9 cellular contexts compared by ENCODE assay signal in genomic region chr11:64854157-64854533, GRCh38. TPM values are rescaled to one million over a fixed set of nuclear protein-coding genes. Genes with fewer than 3 reads are reported as not detected.
DNase-seq lines count a peak whose midpoint lies in the region; ATAC-seq, FAIRE-seq and TF ChIP-seq lines count a peak whose summit lies in the region.
"Had no signal": no experiment of that assay in that cellular context is flagged by ENCODE, and none has a peak within 500 bp of the region (broad histone marks: within the 10 kb centered on the region; RNA-seq: fewer than 3 reads in every experiment).

No MANE protein-coding gene starts in this region.

- H3K79me2 ChIP-seq in Karpas-422 (ENCODE audit: low read length) (no peaks in the 10 kb centered on the region), GM12878 (ENCODE audit: control insufficient read depth, insufficient read depth, low read length) (peaks cover 40% of the 10 kb centered on the region)

- H3K4me3 ChIP-seq in Karpas-422 (ENCODE audit: low read length) (no peak overlapping the region), GM12878 (no peak overlapping the region), sigmoid colon (no peak overlapping the region)

- no peak for FAIRE-seq in GM12878 (lab: Jason Lieb, UNC)
- FAIRE-seq: endometrium had no signal

- H2AFZ ChIP-seq in Karpas-422 (ENCODE audit: low read length) (no peak overlapping the region), GM12878 (ENCODE audit: control insufficient read depth, low read depth, low read length) (no peak overlapping the region)

- TF ChIP-seq CTCF in GM12878 (IDR thresholded peaks at IDR 0.05 in 2 of 3, conservative IDR thresholded peaks at IDR 0.05 in 1 of 3; ENCODE audit: control insufficient read depth in 2 of 3, extremely low read depth in 1 of 3, insufficient read depth in 1 of 3, low read depth in 3 of 3, low read length in 3 of 3) (no peak), sigmoid colon (IDR thresholded peaks at IDR 0.05) (no peak)

- no peak for TF ChIP-seq RAD21 in GM12878 (IDR thresholded peaks at IDR 0.05; ENCODE audit: insufficient read depth, low read depth, low read length)

- H3K9me3 ChIP-seq in Karpas-422 (ENCODE audit: low read length) (no peaks in the 10 kb centered on the region), GM12878 (replicated peaks; ENCODE audit: control insufficient read depth, insufficient read depth, low read length) (no peaks in the 10 kb centered on the region), sigmoid colon (no peaks in the 10 kb centered on the region)

- 94% methylated on average over 18 of the region's 25 CpGs for WGBS in GM12878 (ENCODE audit: insufficient coverage, insufficient replicate concordance, low lambda C conversion rate, missing lambda C conversion rate)
- 94 to 95% methylated on average over 25 of the region's 25 CpGs for WGBS in sigmoid colon, 2 donors

- peak overlapping the region; percentile 95; the same call in 1 of the 2 replicates for H3K27ac ChIP-seq in Karpas-422 (ENCODE audit: low read length)
- peak overlapping the region; percentile 97; the same call in 1 of the 2 replicates for H3K27ac ChIP-seq in GM12878 (ENCODE audit: control insufficient read depth, insufficient read depth)
- peak overlapping the region; percentile 79 to 97 (median 97) for H3K27ac ChIP-seq in sigmoid colon
- H3K27ac ChIP-seq: HL-60 had no signal

- H3K4me1 ChIP-seq in Karpas-422 (ENCODE audit: low read length) = peaks cover 60% of the 10 kb centered on the region
- peaks cover 96% of the 10 kb centered on the region for H3K4me1 ChIP-seq in GM12878 (ENCODE audit: control insufficient read depth, insufficient read depth, low read length)
- H3K4me1 ChIP-seq in sigmoid colon = peaks cover 0 to 89% (median 72%) of the 10 kb centered on the region in 4 donors

- no peaks in the 10 kb centered on the region for H3K9me2 ChIP-seq in Karpas-422 (replicated peaks; ENCODE audit: insufficient read depth, low read length)

- H3K27me3 ChIP-seq in Karpas-422 (ENCODE audit: low read length) (no peaks in the 10 kb centered on the region), GM12878 (replicated peaks in 1 of 2; ENCODE audit: control insufficient read depth in 2 of 2, insufficient read depth in 2 of 2, low read length in 1 of 2) (no peaks in the 10 kb centered on the region), sigmoid colon (no peaks in the 10 kb centered on the region)

- H3K9ac ChIP-seq in Karpas-422 (ENCODE audit: low read length) (no peak overlapping the region), GM12878 (ENCODE audit: control insufficient read depth, insufficient read depth, low read length) (no peak overlapping the region)

- in situ Hi-C loops in GM12878 (cut with MboI) = no loop called here

- SMC1A ChIA-PET in GM12878 (lab: Charles Lee; ENCODE audit: uncharacterized antibody, unreplicated experiment) = interaction anchor here (9.6 to 12.7 kb wide), 2 partner anchors 9 to 23 kb away, joined by 227 to 306 read pairs; partner anchors contain the start of gene EHD1

- no TSS peak for BruUV-seq in GM12878 (replicated peaks; lab: Mats Ljungman, UMichigan)

- intact Hi-C loops in GM12878 (cut with micrococcal nuclease; ENCODE audit: unreplicated experiment) (no loop called here), sigmoid colon (cut with DNase I) (no loop called here)

- POLR2A ChIA-PET in GM12878 (lab: Charles Lee) = interaction anchor here (1.3 to 24.3 kb wide), 3 partner anchors 10 to 409 kb away, joined by 3 to 620 read pairs (median 232); partner anchors contain the start of gene EHD1

- no peak for ATAC-seq in GM12878

- RAD21 ChIA-PET in GM12878 (lab: Charles Lee; ENCODE audit: unreplicated experiment) = interaction anchor here (1.1 to 12.9 kb wide), 3 partner anchors 10 to 41 kb away, joined by 3 to 316 read pairs (median 217); partner anchors contain the start of gene EHD1

- H4K20me1 ChIP-seq in Karpas-422 (ENCODE audit: insufficient read depth, low read depth, low read length) = no peaks in the 10 kb centered on the region
- no peaks in the 10 kb centered on the region for H4K20me1 ChIP-seq in GM12878 (ENCODE audit: control insufficient read depth, insufficient read depth)

- CTCF ChIA-PET in GM12878 (lab: Yijun Ruan, JAX) = interaction anchor here (14.5 to 28.8 kb wide), 2 partner anchors 9 to 32 kb away, joined by 374 to 1208 read pairs; partner anchors contain the start of gene EHD1

- TF ChIP-seq POLR2A in GM12878 (IDR thresholded peaks at IDR 0.05; ENCODE audit: low read depth, low read length) (no peak; the same call in 1 of the 2 replicates), sigmoid colon (IDR thresholded peaks at IDR 0.05) (no peak)

- TF ChIP-seq EP300 in GM12878 (IDR thresholded peaks at IDR 0.05; ENCODE audit: borderline replicate concordance in 1 of 2, control insufficient read depth in 1 of 2, low read depth in 2 of 2, low read length in 2 of 2) (no peak), sigmoid colon (IDR thresholded peaks at IDR 0.05) (no peak)

- H3K4me2 ChIP-seq in Karpas-422 (ENCODE audit: low read depth, low read length, poor library complexity, severe bottlenecking) (no peak overlapping the region), GM12878 (ENCODE audit: control insufficient read depth, insufficient read depth) (peak overlapping the region; percentile 40)

- DNase-seq in Karpas-422 = no peak
- no peak for DNase-seq in GM12878 (ENCODE audit: low read depth, low spot score)
- no peak for DNase-seq in sigmoid colon
- no peak for DNase-seq in medulla oblongata (ENCODE audit: extremely low spot score)
- no peak for DNase-seq in NCI-H510A treated with DMSO at 0.1 percent for 48 hours (lab: John Stamatoyannopoulos, UW)
- no peak for DNase-seq in NCI-H1092 treated with DMSO at 0.1 percent for 48 hours (lab: John Stamatoyannopoulos, UW)
- DNase-seq: NCI-H524 had no signal

- H3K36me3 ChIP-seq in Karpas-422 (ENCODE audit: insufficient read depth, low read length) (no peaks in the 10 kb centered on the region), GM12878 (ENCODE audit: control insufficient read depth in 2 of 2, insufficient read depth in 2 of 2, low read length in 1 of 2) (peaks cover 24 to 51% of the 10 kb centered on the region in 2 experiments), sigmoid colon (peaks cover 0 to 41% (median 23%) of the 10 kb centered on the region in 4 donors)

RNA-seq across cellular contexts. Expression of gene CDC42BPG, which starts 9.7 kb away (rescaled TPM):
- 0.15 and 0.22 TPM in 2 replicates for total RNA-seq in Karpas-422 (2014; rRNA removed; shearing (Covaris generic); ENCODE audit: low replicate concordance)
- total RNA-seq in GM12878 (2013; cell fraction: nucleolus; rRNA removed) = 0.73 and 1.6 TPM in 2 replicates
- 0.11 and 1.3 TPM in 2 replicates for total RNA-seq in GM12878 (2014; rRNA removed)
- total RNA-seq in GM12878 (2014; rRNA removed; fragmentation: Illumina TruSeq; extraction: Trizol) = 0.09 TPM in 2 replicates
- total RNA-seq in GM12878 (2021) = 0.36 and 0.45 TPM in 2 replicates
- polyA plus RNA-seq in GM12878 (2011; ENCODE audit: low read depth) = 0.10 TPM
- 0.04 and 0.12 TPM in 2 replicates for polyA plus RNA-seq in GM12878 (2011; rRNA removed)
- polyA plus RNA-seq in GM12878 (2011; cell fraction: cytosol; rRNA removed) = 0.10 and 0.13 TPM in 2 replicates
- polyA plus RNA-seq in GM12878 (2011; cell fraction: nucleus; rRNA removed) = 0.48 and 0.92 TPM in 2 replicates
- 0.22 and 0.45 TPM in 2 replicates for polyA plus RNA-seq in GM12878 (2012)
- polyA plus RNA-seq in GM12878 (2014; fragmentation: Illumina TruSeq; extraction: Trizol) = 0.03 and 0.46 TPM in 2 replicates
- under 1 TPM in 1 of 2 experiments, not detected in 1; 0.02 TPM for polyA plus RNA-seq in GM12878 (2014; fragmentation: Nextera tagmentation; extraction: Ambion mirVana)
- polyA plus RNA-seq in GM12878 (2014; rRNA removed) = 0.44 and 0.53 TPM in 2 replicates
- under 1 TPM; 0.04 TPM for polyA plus RNA-seq in GM12878 (2016; fragmentation: Nextera tagmentation; extraction: Ambion mirVana)
- 0.05 TPM in 1 of 2 replicates, not detected in the other for polyA minus RNA-seq in GM12878 (2011; rRNA and poly(A)+ RNA removed)
- 0.13 TPM in 1 of 2 replicates, not detected in the other for polyA minus RNA-seq in GM12878 (2011; cell fraction: cytosol; rRNA and poly(A)+ RNA removed)
- polyA minus RNA-seq in GM12878 (2011; cell fraction: nucleus; rRNA and poly(A)+ RNA removed) = 0.19 and 0.24 TPM in 2 replicates
- under 1 TPM in 3 of 4 donors, not detected in 1; 0.16 to 0.83 (median 0.36) TPM for total RNA-seq in sigmoid colon
- polyA plus RNA-seq in sigmoid colon = 10 to 100 TPM; 19.8 to 39.8 (median 20.8) TPM

RNA-seq across cellular contexts. Expression of gene EHD1, which starts 24.3 kb away (rescaled TPM):
- 30.8 and 77.3 TPM in 2 replicates for total RNA-seq in Karpas-422 (2014; rRNA removed; shearing (Covaris generic); ENCODE audit: low replicate concordance)
- 122 and 128 TPM in 2 replicates for total RNA-seq in GM12878 (2013; cell fraction: nucleolus; rRNA removed)
- total RNA-seq in GM12878 (2014; rRNA removed) (50.9 and 64.6 TPM in 2 replicates), GM12878 (2014; rRNA removed; fragmentation: Illumina TruSeq; extraction: Trizol) (24.3 and 24.5 TPM in 2 replicates), GM12878 (2021) (165 and 166 TPM in 2 replicates), sigmoid colon (10 to 100 TPM; 38.5 to 73.1 (median 44.1) TPM)
- polyA plus RNA-seq in GM12878 (2011; ENCODE audit: low read depth) = 43.3 TPM
- polyA plus RNA-seq in GM12878 (2011; rRNA removed) (21.0 and 50.4 TPM in 2 replicates), GM12878 (2014; fragmentation: Illumina TruSeq; extraction: Trizol) (18.9 and 71.4 TPM in 2 replicates), GM12878 (2014; fragmentation: Nextera tagmentation; extraction: Ambion mirVana) (1 to 10 TPM; 1.0 to 2.2 TPM), GM12878 (2014; rRNA removed) (68.5 and 102 TPM in 2 replicates), GM12878 (2016; fragmentation: Nextera tagmentation; extraction: Ambion mirVana) (10 to 100 TPM; 88.1 to 97.5 TPM), sigmoid colon (10 to 100 TPM; 27.0 to 54.0 (median 29.4) TPM)
- polyA plus RNA-seq in GM12878 (2011; cell fraction: cytosol; rRNA removed) = 79.0 and 83.3 TPM in 2 replicates
- polyA plus RNA-seq in GM12878 (2011; cell fraction: nucleus; rRNA removed) = 107 and 190 TPM in 2 replicates
- 112 and 125 TPM in 2 replicates for polyA plus RNA-seq in GM12878 (2012)
- polyA minus RNA-seq in GM12878 (2011; rRNA and poly(A)+ RNA removed) = 75.9 and 95.9 TPM in 2 replicates
- 32.5 and 39.8 TPM in 2 replicates for polyA minus RNA-seq in GM12878 (2011; cell fraction: cytosol; rRNA and poly(A)+ RNA removed)
- polyA minus RNA-seq in GM12878 (2011; cell fraction: nucleus; rRNA and poly(A)+ RNA removed) = 37.4 and 72.2 TPM in 2 replicates

RNA-seq across cellular contexts. Expression of gene MEN1, which starts 43.8 kb away (rescaled TPM):
- 27.6 and 28.3 TPM in 2 replicates for total RNA-seq in Karpas-422 (2014; rRNA removed; shearing (Covaris generic); ENCODE audit: low replicate concordance)
- 19.7 and 20.0 TPM in 2 replicates for total RNA-seq in GM12878 (2013; cell fraction: nucleolus; rRNA removed)
- total RNA-seq in GM12878 (2014; rRNA removed) = 14.4 and 19.0 TPM in 2 replicates
- 6.3 and 6.5 TPM in 2 replicates for total RNA-seq in GM12878 (2014; rRNA removed; fragmentation: Illumina TruSeq; extraction: Trizol)
- total RNA-seq in GM12878 (2021) = 31.1 and 32.6 TPM in 2 replicates
- 34.2 TPM for polyA plus RNA-seq in GM12878 (2011; ENCODE audit: low read depth)
- polyA plus RNA-seq in GM12878 (2011; rRNA removed) = 6.0 and 19.0 TPM in 2 replicates
- polyA plus RNA-seq in GM12878 (2011; cell fraction: cytosol; rRNA removed) = 21.8 and 25.3 TPM in 2 replicates
- 82.8 and 85.9 TPM in 2 replicates for polyA plus RNA-seq in GM12878 (2011; cell fraction: nucleus; rRNA removed)
- polyA plus RNA-seq in GM12878 (2012) = 23.4 and 25.0 TPM in 2 replicates
- polyA plus RNA-seq in GM12878 (2014; fragmentation: Illumina TruSeq; extraction: Trizol) = 13.0 and 22.4 TPM in 2 replicates
- polyA plus RNA-seq in GM12878 (2014; fragmentation: Nextera tagmentation; extraction: Ambion mirVana) = 1 to 10 TPM; 2.5 to 4.1 TPM
- 26.8 and 37.5 TPM in 2 replicates for polyA plus RNA-seq in GM12878 (2014; rRNA removed)
- 10 to 100 TPM; 38.9 to 39.7 TPM for polyA plus RNA-seq in GM12878 (2016; fragmentation: Nextera tagmentation; extraction: Ambion mirVana)
- polyA minus RNA-seq in GM12878 (2011; rRNA and poly(A)+ RNA removed) = 11.0 and 14.9 TPM in 2 replicates
- 11.9 and 14.7 TPM in 2 replicates for polyA minus RNA-seq in GM12878 (2011; cell fraction: cytosol; rRNA and poly(A)+ RNA removed)
- polyA minus RNA-seq in GM12878 (2011; cell fraction: nucleus; rRNA and poly(A)+ RNA removed) = 11.5 and 17.5 TPM in 2 replicates
- total RNA-seq in sigmoid colon = 10 to 100 TPM in 1 of 4 donors, 1 to 10 TPM in 3; 6.8 to 12.7 (median 8.8) TPM
- 10 to 100 TPM in 2 of 3 donors, 1 to 10 TPM in 1; 9.0 to 26.1 (median 10.9) TPM for polyA plus RNA-seq in sigmoid colon

RNA-seq across cellular contexts. Expression of gene MAP4K2, which starts 51.1 kb away (rescaled TPM):
- 62.0 and 84.2 TPM in 2 replicates for total RNA-seq in Karpas-422 (2014; rRNA removed; shearing (Covaris generic); ENCODE audit: low replicate concordance)
- total RNA-seq in GM12878 (2013; cell fraction: nucleolus; rRNA removed) = 51.0 and 55.9 TPM in 2 replicates
- total RNA-seq in GM12878 (2014; rRNA removed) (66.7 and 74.7 TPM in 2 replicates), GM12878 (2014; rRNA removed; fragmentation: Illumina TruSeq; extraction: Trizol) (36.9 and 41.0 TPM in 2 replicates), GM12878 (2021) (78.1 and 79.2 TPM in 2 replicates), sigmoid colon (10 to 100 TPM; 11.5 to 23.5 (median 16.6) TPM)
- polyA plus RNA-seq in GM12878 (2011; ENCODE audit: low read depth) = 11.2 TPM
- polyA plus RNA-seq in GM12878 (2011; rRNA removed) (27.3 and 49.9 TPM in 2 replicates), GM12878 (2014; fragmentation: Illumina TruSeq; extraction: Trizol) (16.1 and 42.8 TPM in 2 replicates), GM12878 (2014; fragmentation: Nextera tagmentation; extraction: Ambion mirVana) (1 to 10 TPM in 1 of 2 experiments, under 1 TPM in 1; 0.98 to 4.4 TPM), GM12878 (2014; rRNA removed) (69.0 and 71.8 TPM in 2 replicates), GM12878 (2016; fragmentation: Nextera tagmentation; extraction: Ambion mirVana) (10 to 100 TPM; 47.8 to 52.9 TPM), sigmoid colon (10 to 100 TPM in 2 of 3 donors, 1 to 10 TPM in 1; 9.0 to 19.8 (median 11.1) TPM)
- polyA plus RNA-seq in GM12878 (2011; cell fraction: cytosol; rRNA removed) = 73.2 and 91.2 TPM in 2 replicates
- 284 and 290 TPM in 2 replicates for polyA plus RNA-seq in GM12878 (2011; cell fraction: nucleus; rRNA removed)
- 33.8 and 37.8 TPM in 2 replicates for polyA plus RNA-seq in GM12878 (2012)
- 58.6 and 101 TPM in 2 replicates for polyA minus RNA-seq in GM12878 (2011; rRNA and poly(A)+ RNA removed)
- 25.9 and 26.6 TPM in 2 replicates for polyA minus RNA-seq in GM12878 (2011; cell fraction: cytosol; rRNA and poly(A)+ RNA removed)
- 50.8 and 62.9 TPM in 2 replicates for polyA minus RNA-seq in GM12878 (2011; cell fraction: nucleus; rRNA and poly(A)+ RNA removed)
